Comparison of ENCODE assay signal across 8 cellular contexts in genomic region chr2:28870146-28870891, GRCh38. TPM values are rescaled to one million over a fixed set of nuclear protein-coding genes. Genes with fewer than 3 reads are reported as not detected.
A peak's percentile ranks its signal among the peaks of the same experiment; 100 is the strongest.
DNase-seq lines count a peak whose midpoint lies in the region; ATAC-seq and TF ChIP-seq lines count a peak whose summit lies in the region.

TRMT61B (minus strand) TSS chr2:28870309; CDS start chr2:28870277, 32 bp downstream.

- TF ChIP-seq POLR2A in esophagus muscularis mucosa (IDR thresholded peaks at IDR 0.05; ENCODE audit: low read depth) = no peak

- H3K9me3 Mint-ChIP-seq in GM23338 = no peaks in the 10 kb centered on the region
- H3K9me3 Mint-ChIP-seq in activated T-cell treated with anti-CD3 and anti-CD28 coated beads, Interleukin-2, amount 50 U/mL, for 72 hours = no peaks in the 10 kb centered on the region

- H3K27ac Mint-ChIP-seq in GM23338 = peak within 1 kb of the TSS; percentile 98
- H3K27ac Mint-ChIP-seq in activated T-cell treated with anti-CD3 and anti-CD28 coated beads, Interleukin-2, amount 50 U/mL, for 72 hours = peak within 1 kb of the TSS; percentile 96

- TF ChIP-seq CTCF in GM23338 (conservative IDR thresholded peaks at IDR 0.05; ENCODE audit: low read depth in 2 of 2) = no peak
- no peak for TF ChIP-seq CTCF in esophagus muscularis mucosa (IDR thresholded peaks at IDR 0.05)

- no peaks in the 10 kb centered on the region for H3F3A ChIP-seq in GM23338 (replicated peaks; ENCODE audit: low read depth)

- peaks cover 5% of the 10 kb centered on the region; the same call in 2 of the 3 replicates for H3K36me3 Mint-ChIP-seq in GM23338 (ENCODE audit: low read depth)
- H3K36me3 Mint-ChIP-seq in activated T-cell treated with anti-CD3 and anti-CD28 coated beads, Interleukin-2, amount 50 U/mL, for 72 hours (ENCODE audit: insufficient read depth in 2 of 2) = peaks cover 2 to 5% of the 10 kb centered on the region in 2 donors

- H3K79me2 ChIP-seq in GM23338 (replicated peaks; ENCODE audit: insufficient read depth) = peaks cover 47% of the 10 kb centered on the region

- H3K4me2 ChIP-seq in GM23338 = peak within 1 kb of the TSS; percentile 96

- no peaks in the 10 kb centered on the region for H3K36me3 ChIP-seq in GM23338 (ENCODE audit: insufficient read depth)
- peaks cover 0 to under 1% (median 0%) of the 10 kb centered on the region in 4 donors for H3K36me3 ChIP-seq in esophagus muscularis mucosa
- peaks cover 0 to 5% of the 10 kb centered on the region in 2 donors for H3K36me3 ChIP-seq in muscle layer of duodenum (ENCODE audit: control insufficient read depth in 1 of 2, insufficient read depth in 2 of 2, low read length in 2 of 2)

- H3K4me1 ChIP-seq in GM23338 (ENCODE audit: insufficient read depth) (peaks cover 11% of the 10 kb centered on the region), esophagus muscularis mucosa (peaks cover 18 to 49% (median 40%) of the 10 kb centered on the region in 4 donors), muscle layer of duodenum (ENCODE audit: control insufficient read depth in 1 of 2, insufficient read depth in 2 of 2, low read length in 2 of 2) (peaks cover 10 to 29% of the 10 kb centered on the region in 2 donors)

- H3K9me2 ChIP-seq in GM23338 (ENCODE audit: insufficient read depth) = no peaks in the 10 kb centered on the region

- peaks cover 10% of the 10 kb centered on the region for H3K27me3 Mint-ChIP-seq in GM23338 (ENCODE audit: insufficient read depth, low read depth, poor library complexity)
- peaks cover 3% of the 10 kb centered on the region for H3K27me3 Mint-ChIP-seq in activated T-cell treated with anti-CD3 and anti-CD28 coated beads, Interleukin-2, amount 50 U/mL, for 72 hours (ENCODE audit: low read depth)

- H3K27ac ChIP-seq in GM23338 (ENCODE audit: low read depth) = peak within 1 kb of the TSS; percentile 93
- peak within 1 kb of the TSS; percentile 77 to 86 (median 84) for H3K27ac ChIP-seq in esophagus muscularis mucosa (replicated peaks in 1 of 4)
- H3K27ac ChIP-seq in muscle layer of duodenum (ENCODE audit: low read length) = peak within 1 kb of the TSS; percentile 87

- DNase-seq in Daoy (ENCODE audit: low read depth) = peak; percentile 98
- peak; percentile 97 for DNase-seq in GM23338 (ENCODE audit: low spot score)
- DNase-seq in Kasumi-1 (lab: John Stamatoyannopoulos, UW) = peak; percentile 90 to 92
- DNase-seq in RKO (ENCODE audit: low spot score) = peak; percentile 97
- DNase-seq in activated T-cell treated with anti-CD3 and anti-CD28 coated beads, Interleukin-2, amount 50 U/mL, for 72 hours = peak; percentile 98
- DNase-seq in esophagus muscularis mucosa (ENCODE audit: extremely low spot score) = peak; percentile 97
- peak; percentile 97 for DNase-seq in stimulated activated CD8-positive, alpha-beta memory T cell treated with anti-CD3 and anti-CD28 coated beads, Interleukin-7, amount 100 ng/mL, for 24 hours (ENCODE audit: low read depth)

- no peak for TF ChIP-seq EP300 in esophagus muscularis mucosa (IDR thresholded peaks at IDR 0.05)

- peaks cover 8% of the 10 kb centered on the region for H3K4me1 Mint-ChIP-seq in GM23338
- H3K4me1 Mint-ChIP-seq in activated T-cell treated with anti-CD3 and anti-CD28 coated beads, Interleukin-2, amount 50 U/mL, for 72 hours (ENCODE audit: low read depth) = peaks cover 42% of the 10 kb centered on the region

- WGBS in esophagus muscularis mucosa = 2% methylated on average over 24 of the region's 57 CpGs

- ATAC-seq in GM23338 = peak; percentile 98
- peak; percentile 97 to 98 for ATAC-seq in activated T-cell treated with anti-CD3 and anti-CD28 coated beads, Interleukin-2, amount 50 U/mL, for 72 hours (replicated peaks in 1 of 2)

- H2AFZ ChIP-seq in GM23338 = peak within 1 kb of the TSS; percentile 95

- H3K4me3 Mint-ChIP-seq in GM23338 = peak within 1 kb of the TSS; percentile 99
- H3K4me3 Mint-ChIP-seq in activated T-cell treated with anti-CD3 and anti-CD28 coated beads, Interleukin-2, amount 50 U/mL, for 72 hours = peak within 1 kb of the TSS; percentile 97 to 99

- no peaks in the 10 kb centered on the region for H3K9me3 ChIP-seq in esophagus muscularis mucosa
- no peaks in the 10 kb centered on the region for H3K9me3 ChIP-seq in muscle layer of duodenum (ENCODE audit: control insufficient read depth in 1 of 2, low read length in 2 of 2)

- peak within 1 kb of the TSS; percentile 99 for H3K4me3 ChIP-seq in GM23338
- H3K4me3 ChIP-seq in esophagus muscularis mucosa = peak within 1 kb of the TSS; percentile 73 to 94 (median 86)
- H3K4me3 ChIP-seq in muscle layer of duodenum (ENCODE audit: low read depth in 1 of 2, low read length in 2 of 2) = peak within 1 kb of the TSS; percentile 99

- intact Hi-C loops in esophagus muscularis mucosa (cut with DNase I) = no loop called here

- peaks cover 3% of the 10 kb centered on the region; the same call in 1 of the 2 replicates for H4K20me1 ChIP-seq in GM23338 (replicated peaks; ENCODE audit: insufficient read depth)

- no peaks in the 10 kb centered on the region for H3K27me3 ChIP-seq in GM23338 (ENCODE audit: insufficient read depth)
- H3K27me3 ChIP-seq in esophagus muscularis mucosa = no peaks in the 10 kb centered on the region
- H3K27me3 ChIP-seq in muscle layer of duodenum (ENCODE audit: low read depth, low read length) = no peaks in the 10 kb centered on the region

TF ChIP-seq in GM23338, 12 proteins besides CTCF, POLR2A, EP300 and RAD21:
- TF ChIP-seq ETS1 (IDR thresholded peaks at IDR 0.05) (peak; percentile 69), NANOG (IDR thresholded peaks at IDR 0.05; ENCODE audit: borderline replicate concordance) (no peak), EZH2 (IDR thresholded peaks at IDR 0.05; ENCODE audit: low read depth, unreplicated experiment) (no peak), CREB1 (CRISPR knock-in tag; IDR thresholded peaks at IDR 0.05; ENCODE audit: low read depth) (peak; percentile 100), POLR2AphosphoS5 (IDR thresholded peaks at IDR 0.05; ENCODE audit: low read depth) (peak; percentile 93)

RNA-seq across cellular contexts. Expression of gene TRMT61B, which starts in this region (rescaled TPM):
- 10.6 and 13.6 TPM in 2 replicates for total RNA-seq in Daoy (2014; rRNA removed; shearing (Covaris generic))
- 34.7 and 51.9 TPM in 2 replicates for total RNA-seq in GM23338 (2014; rRNA removed; shearing (Covaris generic))
- 52.7 and 60.1 TPM in 2 replicates for polyA plus RNA-seq in GM23338 (2016; fragmentation: Nextera tagmentation; extraction: Ambion mirVana)
- total RNA-seq in activated T-cell treated with anti-CD3 and anti-CD28 coated beads, Interleukin-2, amount 50 U/mL, for 72 hours = 10 to 100 TPM; 18.5 to 20.5 TPM
- total RNA-seq in esophagus muscularis mucosa = 10 to 100 TPM; 10.6 to 14.6 (median 11.4) TPM

Comparison
In these comparisons a context has a peak if more than half of its experiments do, and no peak if none do; other contexts are left out.
1. Peak in every context shown above with its lines: DNase-seq, ATAC-seq, H3K4me3 ChIP-seq and H3K27ac ChIP-seq.